1 cellular context compared by ENCODE assay signal in the genomic region with DNA sequence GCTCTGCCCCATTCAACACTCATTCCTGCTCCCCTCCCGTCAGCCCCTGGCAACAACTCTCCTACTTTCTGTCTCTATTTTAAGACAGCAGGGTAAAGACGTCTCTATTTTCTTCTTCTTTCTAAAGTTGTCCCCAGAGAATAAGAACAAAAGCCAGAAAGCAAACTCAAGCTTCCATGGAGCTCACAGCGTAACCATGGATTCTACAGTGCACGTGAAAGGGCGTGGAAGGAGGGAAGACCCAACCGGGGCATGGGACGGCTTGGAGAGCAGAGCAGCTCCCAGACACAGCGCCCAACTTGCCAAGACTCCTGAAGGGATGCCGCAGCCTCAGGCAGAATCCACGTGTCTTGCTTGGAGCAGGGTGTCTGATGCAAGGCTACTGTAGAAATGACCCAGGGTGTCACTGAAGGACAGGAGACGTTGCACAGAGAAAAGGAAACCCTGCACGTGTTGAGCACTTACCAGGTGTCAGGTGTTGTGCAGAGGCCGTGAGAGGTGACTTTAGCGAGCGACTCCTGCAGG.
TF ChIP-seq lines count a peak whose summit lies in the region.

No MANE protein-coding gene starts in this region.

TF ChIP-seq in IMR-90, 13 proteins besides CTCF, POLR2A, EP300 and RAD21:
- TF ChIP-seq BHLHE40 (IDR thresholded peaks at IDR 0.05; ENCODE audit: low read depth, low read length): no peak
- TF ChIP-seq, protein P1, sequence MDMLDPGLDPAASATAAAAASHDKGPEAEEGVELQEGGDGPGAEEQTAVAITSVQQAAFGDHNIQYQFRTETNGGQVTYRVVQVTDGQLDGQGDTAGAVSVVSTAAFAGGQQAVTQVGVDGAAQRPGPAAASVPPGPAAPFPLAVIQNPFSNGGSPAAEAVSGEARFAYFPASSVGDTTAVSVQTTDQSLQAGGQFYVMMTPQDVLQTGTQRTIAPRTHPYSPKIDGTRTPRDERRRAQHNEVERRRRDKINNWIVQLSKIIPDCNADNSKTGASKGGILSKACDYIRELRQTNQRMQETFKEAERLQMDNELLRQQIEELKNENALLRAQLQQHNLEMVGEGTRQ (IDR thresholded peaks at IDR 0.05; ENCODE audit: low read depth, low read length): no peak
- TF ChIP-seq SMC3 (IDR thresholded peaks at IDR 0.05; ENCODE audit: low read depth, low read length): no peak
- no peak for TF ChIP-seq RCOR1 (IDR thresholded peaks at IDR 0.05; ENCODE audit: insufficient replicate concordance, low read length)
- TF ChIP-seq MXI1 (IDR thresholded peaks at IDR 0.05; ENCODE audit: borderline replicate concordance, low read depth, low read length): no peak
- TF ChIP-seq, protein P2, sequence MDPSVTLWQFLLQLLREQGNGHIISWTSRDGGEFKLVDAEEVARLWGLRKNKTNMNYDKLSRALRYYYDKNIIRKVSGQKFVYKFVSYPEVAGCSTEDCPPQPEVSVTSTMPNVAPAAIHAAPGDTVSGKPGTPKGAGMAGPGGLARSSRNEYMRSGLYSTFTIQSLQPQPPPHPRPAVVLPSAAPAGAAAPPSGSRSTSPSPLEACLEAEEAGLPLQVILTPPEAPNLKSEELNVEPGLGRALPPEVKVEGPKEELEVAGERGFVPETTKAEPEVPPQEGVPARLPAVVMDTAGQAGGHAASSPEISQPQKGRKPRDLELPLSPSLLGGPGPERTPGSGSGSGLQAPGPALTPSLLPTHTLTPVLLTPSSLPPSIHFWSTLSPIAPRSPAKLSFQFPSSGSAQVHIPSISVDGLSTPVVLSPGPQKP (IDR thresholded peaks at IDR 0.05; ENCODE audit: borderline replicate concordance, low read depth, low read length): no peak
- no peak for TF ChIP-seq CHD1 (IDR thresholded peaks at IDR 0.05; ENCODE audit: low read depth, low read length)
- TF ChIP-seq MAFK (IDR thresholded peaks at IDR 0.05; ENCODE audit: low read depth, low read length): no peak
- no peak for TF ChIP-seq RFX5 (IDR thresholded peaks at IDR 0.05; ENCODE audit: low read depth, low read length)
- TF ChIP-seq FOS (IDR thresholded peaks at IDR 0.05; ENCODE audit: low read depth, low read length): no peak
- TF ChIP-seq NFE2L2 (IDR thresholded peaks at IDR 0.05; ENCODE audit: low read depth, low read length): no peak
- no peak for TF ChIP-seq CEBPB (IDR thresholded peaks at IDR 0.05; ENCODE audit: low read depth, low read length)
- no peak for TF ChIP-seq MAZ (IDR thresholded peaks at IDR 0.05; ENCODE audit: borderline replicate concordance, low read depth, low read length)
